In the genomic region with DNA sequence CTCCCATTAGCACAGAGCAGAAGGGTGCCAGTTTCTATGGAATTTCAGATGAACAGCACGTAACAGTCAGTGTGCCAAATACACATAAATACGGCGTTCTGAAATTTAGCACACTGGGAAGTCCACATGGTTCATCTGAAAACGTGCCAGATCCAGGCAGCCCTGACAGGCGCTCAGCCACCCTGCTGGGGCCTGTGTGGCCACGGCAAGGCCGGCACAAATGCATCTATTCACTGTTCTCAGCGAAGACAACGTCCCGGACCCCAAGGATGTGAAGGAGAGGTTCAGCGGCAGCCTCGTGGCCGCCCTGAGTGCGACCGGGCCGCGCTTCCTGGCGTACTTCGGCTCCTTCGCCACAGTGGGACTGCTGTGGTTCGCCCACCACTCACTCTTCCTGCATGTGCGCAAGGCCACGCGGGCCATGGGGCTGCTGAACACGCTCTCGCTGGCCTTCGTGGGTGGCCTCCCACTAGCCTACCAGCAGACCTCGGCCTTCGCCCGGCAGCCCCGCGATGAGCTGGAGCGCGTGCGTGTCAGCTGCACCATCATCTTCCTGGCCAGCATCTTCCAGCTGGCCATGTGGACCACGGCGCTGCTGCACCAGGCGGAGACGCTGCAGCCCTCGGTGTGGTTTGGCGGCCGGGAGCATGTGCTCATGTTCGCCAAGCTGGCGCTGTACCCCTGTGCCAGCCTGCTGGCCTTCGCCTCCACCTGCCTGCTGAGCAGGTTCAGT, we compare ENCODE assay signal across 18 cellular contexts. TPM values are rescaled to one million over a fixed set of nuclear protein-coding genes. Genes with fewer than 3 reads are reported as not detected.
A peak's percentile ranks its signal among the peaks of the same experiment; 100 is the strongest.
DNase-seq lines count a peak whose midpoint lies in the region; ATAC-seq, FAIRE-seq and TF ChIP-seq lines count a peak whose summit lies in the region.
"Had no signal": no experiment of that assay in that cellular context is flagged by ENCODE, and none has a peak within 500 bp of the region (broad histone marks: within the 10 kb centered on the region; RNA-seq: fewer than 3 reads in every experiment).

No MANE protein-coding gene starts in this region.

- H3K4me2 ChIP-seq in K562 (ENCODE audit: insufficient read depth, low read length), result no peak overlapping the region
- H3K4me2 ChIP-seq in osteoblast (ENCODE audit: insufficient read depth, low read length), result no peak overlapping the region

- WGBS in K562 (ENCODE audit: insufficient coverage, low coverage, missing lambda C conversion rate), result 93% methylated on average over 42 of the region's 45 CpGs

- no TSS peak for BruUV-seq in K562 (replicated peaks; lab: Mats Ljungman, UMichigan)

- TF ChIP-seq EP300 in K562 (IDR thresholded peaks at IDR 0.05; ENCODE audit: low read length), result no peak

- POLR2A ChIA-PET in K562 (lab: Yijun Ruan, JAX) (interaction anchor here (0.6 kb wide), 1 partner anchor 13 kb away, joined by 3 read pairs; no protein-coding TSS in a partner anchor), GM10248 (lab: Yijun Ruan, JAX) (no interaction called here)

- H3K79me2 ChIP-seq in K562 (ENCODE audit: control insufficient read depth, insufficient read depth, low read length), result no peaks in the 10 kb centered on the region
- H3K79me2 ChIP-seq in osteoblast (ENCODE audit: insufficient read depth, low read length), result no peaks in the 10 kb centered on the region
- H3K79me2 ChIP-seq: parathyroid adenoma had no signal

- H3K4me1 ChIP-seq in K562 (replicated peaks in 1 of 2; ENCODE audit: control insufficient read depth in 2 of 2, insufficient read depth in 2 of 2, low read length in 2 of 2), result peaks cover 0 to 37% of the 10 kb centered on the region in 2 experiments; a peak in 2 of 5 replicates
- H3K4me1 ChIP-seq in osteoblast (ENCODE audit: insufficient read depth, low read length), result no peaks in the 10 kb centered on the region
- H3K4me1 ChIP-seq in foreskin keratinocyte, result no peaks in the 10 kb centered on the region
- H3K4me1 ChIP-seq in BE2C, result peaks cover 2% of the 10 kb centered on the region
- H3K4me1 ChIP-seq: parathyroid adenoma had no signal

- no peak for TF ChIP-seq RAD21 in K562 (CRISPR knock-in tag; conservative IDR thresholded peaks at IDR 0.05 in 1 of 2, IDR thresholded peaks at IDR 0.05 in 1 of 2)

- ATAC-seq in K562 (no peak), foreskin keratinocyte (no peak)

- TF ChIP-seq POLR2A in GM12892 (IDR thresholded peaks at IDR 0.05; ENCODE audit: low read depth, low read length) (no peak), K562 (conservative IDR thresholded peaks at IDR 0.05) (no peak; the same call in none of the 2 replicates)

- H3K4me3 ChIP-seq in K562 (no peak overlapping the region), osteoblast (ENCODE audit: insufficient read depth, low read length) (no peak overlapping the region), BE2C (ENCODE audit: low read depth, low read length) (no peak overlapping the region)

- 0 out of 4 replicates have a peak overlapping the region, but pooled peaks of 1 of the 2 experiments have one; percentile 58 for H3K9ac ChIP-seq in K562 (ENCODE audit: insufficient read depth in 1 of 2, low read depth in 2 of 2, low read length in 2 of 2)
- H3K9ac ChIP-seq: parathyroid adenoma had no signal

- H3K27me3 ChIP-seq in K562 (ENCODE audit: control insufficient read depth in 2 of 2, insufficient read depth in 2 of 2, low read length in 2 of 2) (no peaks in the 10 kb centered on the region), osteoblast (ENCODE audit: insufficient read depth, low read length) (no peaks in the 10 kb centered on the region), foreskin keratinocyte (no peaks in the 10 kb centered on the region), BE2C (peaks cover 27% of the 10 kb centered on the region)

- no peak for FAIRE-seq in GM12892 (lab: Jason Lieb, UNC)
- FAIRE-seq in K562 (lab: Jason Lieb, UNC), result no peak
- FAIRE-seq: colon, endometrium had no signal

- H3K9me1 ChIP-seq in K562 (ENCODE audit: control insufficient read depth, insufficient read depth, low read length), result no peaks in the 10 kb centered on the region

- DNase-seq in GM12892 (ENCODE audit: insufficient read length) (peak; percentile 19), K562 (ENCODE audit: extremely low read depth in 1 of 4, low spot score in 3 of 4) (no peak), osteoblast (ENCODE audit: insufficient read length, low spot score, missing footprints) (peak; percentile 83), foreskin keratinocyte (no peak), BE2C (no peak), GM10248 (ENCODE audit: extremely low spot score) (no peak)
- DNase-seq: activated CD4-positive, alpha-beta T cell treated with anti-CD3 and anti-CD28 coated beads, Interleukin-2, amount 50 U/mL, for 48 hours; activated T-cell treated with anti-CD3 and anti-CD28 coated beads for 4 hours; COR-L47; NCI-H1694; NCI-H2227 treated with DMSO at 0.1 percent for 48 hours; NCI-H774; T-helper 2 cell; trophoblast cell had no signal

- H3K27ac ChIP-seq in K562 (ENCODE audit: extremely low read depth, low read depth, low read length), result no peak overlapping the region
- H3K27ac ChIP-seq in osteoblast (ENCODE audit: low read depth, low read length), result no peak overlapping the region
- H3K27ac ChIP-seq in foreskin keratinocyte, result no peak overlapping the region
- H3K27ac ChIP-seq: parathyroid adenoma had no signal

- CTCF ChIA-PET in K562 (lab: Yijun Ruan, JAX; ENCODE audit: low intra/inter-chr PET ratio), result interaction anchor here (0.7 kb wide), 1 partner anchor 115 kb away, joined by 3 read pairs; no protein-coding TSS in a partner anchor
- CTCF ChIA-PET in GM10248 (lab: Yijun Ruan, JAX), result no interaction called here

- in situ Hi-C loops in K562 (cut with MboI), result no loop called here

- intact Hi-C loops in K562 (cut with micrococcal nuclease), result no loop called here

- TF ChIP-seq CTCF in K562 (IDR thresholded peaks at IDR 0.05 in 2 of 3, conservative IDR thresholded peaks at IDR 0.05 in 1 of 3; ENCODE audit: insufficient read depth in 2 of 3, low read depth in 1 of 3, low read length in 3 of 3) (no peak), osteoblast (IDR thresholded peaks at IDR 0.05; ENCODE audit: extremely low read depth, low read depth, low read length) (no peak), foreskin keratinocyte (conservative IDR thresholded peaks at IDR 0.05) (no peak), BE2C (IDR thresholded peaks at IDR 0.05; ENCODE audit: low read depth, low read length) (no peak), GM10248 (IDR thresholded peaks at IDR 0.05; ENCODE audit: control extremely low read depth, extremely low read depth, low read depth, missing control alignments) (no peak)

- H4K20me1 ChIP-seq in K562 (replicated peaks; ENCODE audit: control insufficient read depth, insufficient read depth, low read length), result no peaks in the 10 kb centered on the region
- H4K20me1 ChIP-seq in osteoblast (ENCODE audit: insufficient read depth, low read length), result no peaks in the 10 kb centered on the region

- peaks cover 11% of the 10 kb centered on the region; the same call in 1 of the 3 replicates for H3K36me3 ChIP-seq in K562 (ENCODE audit: control insufficient read depth, insufficient read depth, low read length)
- H3K36me3 ChIP-seq in osteoblast (ENCODE audit: insufficient read depth, low read length), result peaks cover 8% of the 10 kb centered on the region
- H3K36me3 ChIP-seq in BE2C, result peaks cover 5% of the 10 kb centered on the region; the same call in 1 of the 2 replicates

- H3K9me3 ChIP-seq in K562 (replicated peaks; ENCODE audit: control insufficient read depth, insufficient read depth, low read depth, low read length) (no peaks in the 10 kb centered on the region), osteoblast (ENCODE audit: low read depth, low read length) (no peaks in the 10 kb centered on the region), BE2C (no peaks in the 10 kb centered on the region)

- H2AFZ ChIP-seq in K562 (ENCODE audit: low read depth, low read length), result no peak overlapping the region
- H2AFZ ChIP-seq in osteoblast (ENCODE audit: low read length), result no peak overlapping the region
- H2AFZ ChIP-seq: parathyroid adenoma had no signal

RNA-seq across cellular contexts. Expression of a gene that starts 15.6 kb away (rescaled TPM):
- polyA plus RNA-seq in GM12892 (2012; ENCODE audit: missing spikeins), result 1.3 TPM
- 27.1 and 96.1 TPM in 2 replicates for total RNA-seq in K562 (2011; cell fraction: chromatin; rRNA removed; ENCODE audit: low replicate concordance)
- total RNA-seq in K562 (2011; cell fraction: nucleolus; rRNA removed), result 70.2 and 86.6 TPM in 2 replicates
- total RNA-seq in K562 (2011; cell fraction: nucleoplasm; rRNA removed), result 28.7 and 35.0 TPM in 2 replicates
- 17.0 and 19.1 TPM in 2 replicates for total RNA-seq in K562 (2014; rRNA removed)
- total RNA-seq in K562 (2014; rRNA removed; fragmentation: Illumina TruSeq; extraction: Trizol), result 1.2 and 1.7 TPM in 2 replicates
- 6.1 and 6.3 TPM in 2 replicates for total RNA-seq in K562 (2015; rRNA removed; fragmentation: Illumina TruSeq; extraction: Trizol)
- 18.4 and 22.0 TPM in 2 replicates for total RNA-seq in K562 (2021)
- 5.6 and 6.8 TPM in 2 replicates for polyA plus RNA-seq in K562 (2011; rRNA removed)
- 5.6 and 16.4 TPM in 2 replicates for polyA plus RNA-seq in K562 (2011; cell fraction: cytosol; rRNA removed)
- polyA plus RNA-seq in K562 (2011; cell fraction: nucleus; rRNA removed), result 86.6 and 144 TPM in 2 replicates
- polyA plus RNA-seq in K562 (2012), result 13.1 and 23.6 TPM in 2 replicates
- 2.6 and 7.3 TPM in 2 replicates for polyA plus RNA-seq in K562 (2014; fragmentation: Illumina TruSeq; extraction: Trizol)
- polyA plus RNA-seq in K562 (2014; fragmentation: Nextera tagmentation; extraction: Ambion mirVana), result under 1 TPM; 0.17 to 0.27 TPM
- polyA plus RNA-seq in K562 (2014; rRNA removed), result 15.3 and 15.7 TPM in 2 replicates
- 1.9 and 2.5 TPM in 2 replicates for polyA minus RNA-seq in K562 (2011; rRNA and poly(A)+ RNA removed)
- polyA minus RNA-seq in K562 (2011; cell fraction: cytosol; rRNA and poly(A)+ RNA removed), result 5.5 and 7.7 TPM in 2 replicates
- polyA minus RNA-seq in K562 (2011; cell fraction: nucleus; rRNA and poly(A)+ RNA removed), result 17.1 and 17.2 TPM in 2 replicates
- 10.3 and 15.2 TPM in 2 replicates for total RNA-seq in osteoblast
- 9.1 and 12.2 TPM in 2 replicates for total RNA-seq in foreskin keratinocyte
- polyA plus RNA-seq in foreskin keratinocyte, result 5.4 and 7.0 TPM in 2 replicates
- polyA plus RNA-seq in BE2C (2012; ENCODE audit: insufficient read depth, insufficient read length, low read depth), result 22.7 TPM

RNA-seq across cellular contexts. Expression of a gene that starts 25.5 kb away (rescaled TPM):
- 12.8 TPM for polyA plus RNA-seq in GM12892 (2012; ENCODE audit: missing spikeins)
- total RNA-seq in K562 (2011; cell fraction: chromatin; rRNA removed; ENCODE audit: low replicate concordance), result 55.5 and 132 TPM in 2 replicates
- total RNA-seq in K562 (2011; cell fraction: nucleolus; rRNA removed), result 80.9 and 84.2 TPM in 2 replicates
- 71.0 and 82.0 TPM in 2 replicates for total RNA-seq in K562 (2011; cell fraction: nucleoplasm; rRNA removed)
- total RNA-seq in K562 (2014; rRNA removed), result 14.9 and 17.7 TPM in 2 replicates
- total RNA-seq in K562 (2014; rRNA removed; fragmentation: Illumina TruSeq; extraction: Trizol), result 2.4 and 3.7 TPM in 2 replicates
- total RNA-seq in K562 (2015; rRNA removed; fragmentation: Illumina TruSeq; extraction: Trizol), result 9.4 and 9.5 TPM in 2 replicates
- total RNA-seq in K562 (2021), result 13.8 and 16.9 TPM in 2 replicates
- polyA plus RNA-seq in K562 (2011; rRNA removed), result 11.4 and 28.9 TPM in 2 replicates
- polyA plus RNA-seq in K562 (2011; cell fraction: cytosol; rRNA removed), result 31.2 and 37.1 TPM in 2 replicates
- polyA plus RNA-seq in K562 (2011; cell fraction: nucleus; rRNA removed), result 373 and 570 TPM in 2 replicates
- 18.3 and 42.2 TPM in 2 replicates for polyA plus RNA-seq in K562 (2012)
- 8.5 and 21.5 TPM in 2 replicates for polyA plus RNA-seq in K562 (2014; fragmentation: Illumina TruSeq; extraction: Trizol)
- under 1 TPM; 0.13 to 0.18 TPM for polyA plus RNA-seq in K562 (2014; fragmentation: Nextera tagmentation; extraction: Ambion mirVana)
- 22.5 and 30.9 TPM in 2 replicates for polyA plus RNA-seq in K562 (2014; rRNA removed)
- 7.2 and 7.6 TPM in 2 replicates for polyA minus RNA-seq in K562 (2011; rRNA and poly(A)+ RNA removed)
- polyA minus RNA-seq in K562 (2011; cell fraction: cytosol; rRNA and poly(A)+ RNA removed), result 8.2 and 14.5 TPM in 2 replicates
- 27.3 and 30.2 TPM in 2 replicates for polyA minus RNA-seq in K562 (2011; cell fraction: nucleus; rRNA and poly(A)+ RNA removed)
- total RNA-seq in osteoblast, result 12.4 and 13.8 TPM in 2 replicates
- total RNA-seq in foreskin keratinocyte, result 10.7 and 12.2 TPM in 2 replicates
- polyA plus RNA-seq in foreskin keratinocyte, result 18.7 and 19.4 TPM in 2 replicates
- polyA plus RNA-seq in BE2C (2012; ENCODE audit: insufficient read depth, insufficient read length, low read depth), result 146 TPM

RNA-seq across cellular contexts. Expression of a gene that starts 25.6 kb away (rescaled TPM):
- polyA plus RNA-seq in GM12892 (2012; ENCODE audit: missing spikeins), result 35.2 TPM
- total RNA-seq in K562 (2011; cell fraction: chromatin; rRNA removed; ENCODE audit: low replicate concordance), result 336 and 571 TPM in 2 replicates
- 202 and 228 TPM in 2 replicates for total RNA-seq in K562 (2011; cell fraction: nucleolus; rRNA removed)
- total RNA-seq in K562 (2011; cell fraction: nucleoplasm; rRNA removed), result 235 and 247 TPM in 2 replicates
- total RNA-seq in K562 (2014; rRNA removed) (102 and 105 TPM in 2 replicates), K562 (2014; rRNA removed; fragmentation: Illumina TruSeq; extraction: Trizol) (10.4 and 12.6 TPM in 2 replicates), K562 (2015; rRNA removed; fragmentation: Illumina TruSeq; extraction: Trizol) (28.4 and 35.4 TPM in 2 replicates), K562 (2021) (94.1 and 101 TPM in 2 replicates), osteoblast (45.7 and 48.9 TPM in 2 replicates), foreskin keratinocyte (48.0 and 50.5 TPM in 2 replicates)
- polyA plus RNA-seq in K562 (2011; rRNA removed) (14.9 and 22.4 TPM in 2 replicates), K562 (2014; fragmentation: Illumina TruSeq; extraction: Trizol) (16.2 and 38.2 TPM in 2 replicates), K562 (2014; fragmentation: Nextera tagmentation; extraction: Ambion mirVana) (1 to 10 TPM; 1.3 to 2.1 TPM), K562 (2014; rRNA removed) (51.9 and 83.2 TPM in 2 replicates), foreskin keratinocyte (49.7 and 57.8 TPM in 2 replicates)
- polyA plus RNA-seq in K562 (2011; cell fraction: cytosol; rRNA removed), result 17.2 and 40.3 TPM in 2 replicates
- 79.9 and 106 TPM in 2 replicates for polyA plus RNA-seq in K562 (2011; cell fraction: nucleus; rRNA removed)
- 48.5 and 55.0 TPM in 2 replicates for polyA plus RNA-seq in K562 (2012)
- 51.4 and 78.3 TPM in 2 replicates for polyA minus RNA-seq in K562 (2011; rRNA and poly(A)+ RNA removed)
- 37.3 and 39.5 TPM in 2 replicates for polyA minus RNA-seq in K562 (2011; cell fraction: cytosol; rRNA and poly(A)+ RNA removed)
- polyA minus RNA-seq in K562 (2011; cell fraction: nucleus; rRNA and poly(A)+ RNA removed), result 43.2 and 50.9 TPM in 2 replicates
- polyA plus RNA-seq in BE2C (2012; ENCODE audit: insufficient read depth, insufficient read length, low read depth), result 111 TPM

RNA-seq across cellular contexts. Expression of a gene that starts 29.1 kb away (rescaled TPM):
- polyA plus RNA-seq in GM12892 (2012; ENCODE audit: missing spikeins), result 1.4 TPM
- 7.8 and 35.6 TPM in 2 replicates for total RNA-seq in K562 (2011; cell fraction: chromatin; rRNA removed; ENCODE audit: low replicate concordance)
- total RNA-seq in K562 (2011; cell fraction: nucleolus; rRNA removed), result 35.8 and 36.4 TPM in 2 replicates
- total RNA-seq in K562 (2011; cell fraction: nucleoplasm; rRNA removed), result 12.5 and 18.8 TPM in 2 replicates
- 9.9 and 10.1 TPM in 2 replicates for total RNA-seq in K562 (2014; rRNA removed)
- 0.26 and 0.69 TPM in 2 replicates for total RNA-seq in K562 (2014; rRNA removed; fragmentation: Illumina TruSeq; extraction: Trizol)
- total RNA-seq in K562 (2015; rRNA removed; fragmentation: Illumina TruSeq; extraction: Trizol), result 3.1 and 4.8 TPM in 2 replicates
- 13.6 and 16.1 TPM in 2 replicates for total RNA-seq in K562 (2021)
- 1.2 and 2.2 TPM in 2 replicates for polyA plus RNA-seq in K562 (2011; rRNA removed)
- polyA plus RNA-seq in K562 (2011; cell fraction: cytosol; rRNA removed), result 0.90 and 2.8 TPM in 2 replicates
- polyA plus RNA-seq in K562 (2011; cell fraction: nucleus; rRNA removed), result 34.5 and 72.8 TPM in 2 replicates
- polyA plus RNA-seq in K562 (2012), result 9.8 and 26.2 TPM in 2 replicates
- polyA plus RNA-seq in K562 (2014; fragmentation: Illumina TruSeq; extraction: Trizol), result 0.30 and 1.2 TPM in 2 replicates
- polyA plus RNA-seq in K562 (2014; fragmentation: Nextera tagmentation; extraction: Ambion mirVana), result under 1 TPM; 0.04 to 0.13 TPM
- 11.2 and 14.1 TPM in 2 replicates for polyA plus RNA-seq in K562 (2014; rRNA removed)
- 0.36 and 0.70 TPM in 2 replicates for polyA minus RNA-seq in K562 (2011; rRNA and poly(A)+ RNA removed)
- 7.3 and 13.7 TPM in 2 replicates for polyA minus RNA-seq in K562 (2011; cell fraction: cytosol; rRNA and poly(A)+ RNA removed)
- 10.0 and 12.1 TPM in 2 replicates for polyA minus RNA-seq in K562 (2011; cell fraction: nucleus; rRNA and poly(A)+ RNA removed)
- 23.0 and 26.4 TPM in 2 replicates for total RNA-seq in osteoblast
- total RNA-seq in foreskin keratinocyte, result 2.0 and 2.3 TPM in 2 replicates
- 1.8 and 2.3 TPM in 2 replicates for polyA plus RNA-seq in foreskin keratinocyte
- 5.3 TPM for polyA plus RNA-seq in BE2C (2012; ENCODE audit: insufficient read depth, insufficient read length, low read depth)

RNA-seq across cellular contexts. Expression of a gene that starts 35.5 kb away (rescaled TPM):
- polyA plus RNA-seq in GM12892 (2012; ENCODE audit: missing spikeins), result 0.36 TPM
- total RNA-seq in K562 (2011; cell fraction: chromatin; rRNA removed; ENCODE audit: low replicate concordance), result 5.5 and 11.7 TPM in 2 replicates
- total RNA-seq in K562 (2011; cell fraction: nucleolus; rRNA removed), result 8.4 and 9.3 TPM in 2 replicates
- total RNA-seq in K562 (2011; cell fraction: nucleoplasm; rRNA removed), result 4.1 and 4.2 TPM in 2 replicates
- total RNA-seq in K562 (2014; rRNA removed) (1.6 TPM in 2 replicates), K562 (2014; rRNA removed; fragmentation: Illumina TruSeq; extraction: Trizol) (0.40 and 0.96 TPM in 2 replicates), K562 (2015; rRNA removed; fragmentation: Illumina TruSeq; extraction: Trizol) (1.8 and 2.2 TPM in 2 replicates), K562 (2021) (3.1 and 4.2 TPM in 2 replicates), osteoblast (0.36 and 0.59 TPM in 2 replicates), foreskin keratinocyte (not detected in 2 replicates)
- polyA plus RNA-seq in K562 (2011; rRNA removed) (0.95 and 2.0 TPM in 2 replicates), K562 (2014; fragmentation: Illumina TruSeq; extraction: Trizol) (0.56 and 0.69 TPM in 2 replicates), K562 (2014; fragmentation: Nextera tagmentation; extraction: Ambion mirVana) (under 1 TPM; 0.11 to 0.24 TPM), K562 (2014; rRNA removed) (1.4 and 2.1 TPM in 2 replicates), foreskin keratinocyte (not detected in 2 replicates)
- polyA plus RNA-seq in K562 (2011; cell fraction: cytosol; rRNA removed), result 1.0 and 2.7 TPM in 2 replicates
- 9.1 and 12.1 TPM in 2 replicates for polyA plus RNA-seq in K562 (2011; cell fraction: nucleus; rRNA removed)
- 4.4 and 8.2 TPM in 2 replicates for polyA plus RNA-seq in K562 (2012)
- polyA minus RNA-seq in K562 (2011; rRNA and poly(A)+ RNA removed), result 0.51 and 0.74 TPM in 2 replicates
- 1.7 TPM in 2 replicates for polyA minus RNA-seq in K562 (2011; cell fraction: cytosol; rRNA and poly(A)+ RNA removed)
- polyA minus RNA-seq in K562 (2011; cell fraction: nucleus; rRNA and poly(A)+ RNA removed), result 3.9 and 6.3 TPM in 2 replicates
- polyA plus RNA-seq in BE2C (2012; ENCODE audit: insufficient read depth, insufficient read length, low read depth), result 1.6 TPM
- total RNA-seq: activated naive CD4-positive, alpha-beta T cell treated with anti-CD3 and anti-CD28 coated beads for 36 hours had no signal

Comparison
In these comparisons a context has a peak if more than half of its experiments do, and no peak if none do; other contexts are left out.
1. DNase-seq: peak in GM12892 (single experiment) and osteoblast (single experiment); none in K562 (0 of 4), foreskin keratinocyte (0 of 2), BE2C (single experiment) and GM10248 (single experiment).